ENCODE assay signal across 19 cellular contexts in genomic region chr1:236997361-236997760, GRCh38. TPM values are rescaled to one million over a fixed set of nuclear protein-coding genes. Genes with fewer than 3 reads are reported as not detected.
DNase-seq lines count a peak whose midpoint lies in the region; ATAC-seq, FAIRE-seq and TF ChIP-seq lines count a peak whose summit lies in the region.
"Had no signal": no experiment of that assay in that cellular context is flagged by ENCODE, and none has a peak within 500 bp of the region (broad histone marks: within the 10 kb centered on the region; RNA-seq: fewer than 3 reads in every experiment).

No MANE protein-coding gene starts in this region.

- no peaks in the 10 kb centered on the region for H3K27me3 ChIP-seq in ascending aorta
- H3K27me3 ChIP-seq in sigmoid colon, result no peaks in the 10 kb centered on the region
- H3K27me3 ChIP-seq in small intestine (ENCODE audit: control insufficient read depth in 2 of 2, insufficient read depth in 2 of 2, low read length in 2 of 2), result no peaks in the 10 kb centered on the region
- H3K27me3 ChIP-seq in vagina, result no peaks in the 10 kb centered on the region

- intact Hi-C loops in ascending aorta (cut with DNase I) (no loop called here), Right ventricle myocardium inferior (cut with DNase I) (loop anchor here (1.0 kb wide), 2 partner anchors 47 to 107 kb away; no protein-coding TSS in a partner anchor), left ventricle myocardium superior (cut with micrococcal nuclease) (no loop called here), sigmoid colon (cut with DNase I) (no loop called here), vagina (cut with DNase I) (no loop called here)

- peak overlapping the region; percentile 74 to 79 for H3K27ac ChIP-seq in ascending aorta
- H3K27ac ChIP-seq in sigmoid colon, result peak overlapping the region; percentile 16 to 71 (median 52)
- no peak overlapping the region for H3K27ac ChIP-seq in small intestine (ENCODE audit: low read depth in 1 of 2, low read length in 1 of 2)
- no peak overlapping the region for H3K27ac ChIP-seq in vagina
- H3K27ac ChIP-seq: SK-N-MC had no signal

- H3K4me1 ChIP-seq in ascending aorta, result peaks cover 0 to 4% of the 10 kb centered on the region in 2 donors
- peaks cover 0 to 14% (median 7%) of the 10 kb centered on the region in 4 donors for H3K4me1 ChIP-seq in sigmoid colon
- H3K4me1 ChIP-seq in small intestine (ENCODE audit: control insufficient read depth in 2 of 2, insufficient read depth in 1 of 2, low read depth in 1 of 2, low read length in 1 of 2), result no peaks in the 10 kb centered on the region
- no peaks in the 10 kb centered on the region for H3K4me1 ChIP-seq in vagina

- no peaks in the 10 kb centered on the region for H3K9me3 ChIP-seq in ascending aorta
- no peaks in the 10 kb centered on the region for H3K9me3 ChIP-seq in sigmoid colon
- no peaks in the 10 kb centered on the region for H3K9me3 ChIP-seq in small intestine (ENCODE audit: control insufficient read depth, low read depth)
- H3K9me3 ChIP-seq in vagina, result no peaks in the 10 kb centered on the region

- no peak overlapping the region for H3K4me3 Mint-ChIP-seq in activated naive CD8-positive, alpha-beta T cell treated with anti-CD3 and anti-CD28 coated beads for 36 hours

- H3K27ac Mint-ChIP-seq in activated naive CD8-positive, alpha-beta T cell treated with anti-CD3 and anti-CD28 coated beads for 36 hours, result no peak overlapping the region

- FAIRE-seq in small intestine (lab: Jason Lieb, UNC), result no peak
- FAIRE-seq: D721Med, GM19239, RCC 7860 had no signal

- no peaks in the 10 kb centered on the region for H3K27me3 Mint-ChIP-seq in activated naive CD8-positive, alpha-beta T cell treated with anti-CD3 and anti-CD28 coated beads for 36 hours

- ATAC-seq in Right ventricle myocardium inferior, result peak; percentile 90
- ATAC-seq in left ventricle myocardium superior, result peak; percentile 88

- TF ChIP-seq CTCF in ascending aorta (IDR thresholded peaks at IDR 0.05) (no peak), sigmoid colon (IDR thresholded peaks at IDR 0.05) (no peak), vagina (IDR thresholded peaks at IDR 0.05) (no peak)

- H3K9me3 Mint-ChIP-seq in activated naive CD8-positive, alpha-beta T cell treated with anti-CD3 and anti-CD28 coated beads for 36 hours, result no peaks in the 10 kb centered on the region

- H3K4me3 ChIP-seq in ascending aorta (no peak overlapping the region), sigmoid colon (no peak overlapping the region), small intestine (ENCODE audit: low read depth in 1 of 2, low read length in 2 of 2) (no peak overlapping the region), vagina (no peak overlapping the region)
- H3K4me3 ChIP-seq: SK-N-MC had no signal

- no peak for TF ChIP-seq EP300 in sigmoid colon (IDR thresholded peaks at IDR 0.05)

- no peaks in the 10 kb centered on the region for H3K36me3 Mint-ChIP-seq in activated naive CD8-positive, alpha-beta T cell treated with anti-CD3 and anti-CD28 coated beads for 36 hours

- no peaks in the 10 kb centered on the region for H3K4me1 Mint-ChIP-seq in activated naive CD8-positive, alpha-beta T cell treated with anti-CD3 and anti-CD28 coated beads for 36 hours

- DNase-seq in ascending aorta (ENCODE audit: low spot score in 2 of 2) (peak in 1 of 2 donors; percentile 60), Right ventricle myocardium inferior (ENCODE audit: missing footprints) (peak; percentile 86), left ventricle myocardium superior (peak; percentile 89), sigmoid colon (no peak), small intestine (no peak), hepatic stellate cell (ENCODE audit: low spot score) (no peak), vagina (ENCODE audit: extremely low spot score in 2 of 2) (no peak)
- DNase-seq in activated naive CD8-positive, alpha-beta T cell treated with anti-CD3 and anti-CD28 coated beads for 36 hours, result no peak
- DNase-seq: GF-D8, HCEC 1CT, KBM-7 had no signal

- no peaks in the 10 kb centered on the region for H3K36me3 ChIP-seq in ascending aorta
- H3K36me3 ChIP-seq in sigmoid colon, result no peaks in the 10 kb centered on the region
- H3K36me3 ChIP-seq in small intestine (ENCODE audit: control insufficient read depth in 2 of 2, insufficient read depth in 2 of 2, low read length in 2 of 2), result no peaks in the 10 kb centered on the region
- no peaks in the 10 kb centered on the region for H3K36me3 ChIP-seq in vagina

- WGBS in sigmoid colon, 2 donors, result 86 to 87% methylated on average over 11 of the region's 11 CpGs
- WGBS in small intestine, 3 donors, result 74 to 86% (median 77%) methylated on average over 11 of the region's 11 CpGs

- TF ChIP-seq POLR2A in sigmoid colon (IDR thresholded peaks at IDR 0.05) (no peak), vagina (IDR thresholded peaks at IDR 0.05) (no peak)

RNA-seq across cellular contexts. Expression of gene MT1HL1, which starts 6.9 kb away (rescaled TPM):
- total RNA-seq in ascending aorta, result not detected
- not detected for total RNA-seq in Right ventricle myocardium inferior
- total RNA-seq in left ventricle myocardium superior, result not detected
- total RNA-seq in sigmoid colon, result not detected
- not detected for polyA plus RNA-seq in sigmoid colon
- polyA plus RNA-seq in small intestine, result not detected
- not detected for total RNA-seq in activated naive CD8-positive, alpha-beta T cell treated with anti-CD3 and anti-CD28 coated beads for 36 hours
- total RNA-seq in vagina, result not detected
- total RNA-seq: A673, Daoy, NCI-H460, OCI-LY7 had no signal

RNA-seq across cellular contexts. Expression of gene RYR2, which starts 44.6 kb away (rescaled TPM):
- 15.2 TPM for total RNA-seq in ascending aorta
- 694 TPM for total RNA-seq in Right ventricle myocardium inferior
- total RNA-seq in left ventricle myocardium superior, result 828 TPM
- total RNA-seq in sigmoid colon, result 10 to 100 TPM in 3 of 4 donors, 1 to 10 TPM in 1; 6.1 to 22.4 (median 16.3) TPM
- polyA plus RNA-seq in sigmoid colon, result under 1 TPM; under 0.01 to 0.86 (median 0.23) TPM
- under 1 TPM; 0.22 to 0.70 (median 0.54) TPM for polyA plus RNA-seq in small intestine
- not detected for total RNA-seq in activated naive CD8-positive, alpha-beta T cell treated with anti-CD3 and anti-CD28 coated beads for 36 hours
- total RNA-seq in vagina, result 1.5 TPM
- total RNA-seq: OCI-LY7 had no signal

Comparison
In these comparisons a context has a peak if more than half of its experiments do, and no peak if none do; other contexts are left out.
1. DNase-seq: peak in Right ventricle myocardium inferior (single experiment) and left ventricle myocardium superior (single experiment); none in sigmoid colon (single experiment), small intestine (single experiment), hepatic stellate cell (single experiment), activated naive CD8-positive, alpha-beta T cell treated with anti-CD3 and anti-CD28 coated beads for 36 hours (single experiment) and vagina (0 of 2).
2. H3K27ac ChIP-seq: peak in ascending aorta (2 of 2) and sigmoid colon (4 of 4); none in small intestine (0 of 2) and vagina (single experiment).
3. RNA of gene RYR2, which starts 44.6 kb away (total RNA-seq): 828 TPM in left ventricle myocardium superior (single experiment) and 694 TPM in Right ventricle myocardium inferior (single experiment); 6.1 to 22.4 TPM in sigmoid colon, 15.2 TPM in ascending aorta (single experiment), 1.5 TPM in vagina (single experiment) and not detected in activated naive CD8-positive, alpha-beta T cell treated with anti-CD3 and anti-CD28 coated beads for 36 hours; every median in the first group is over 10 times any median in the second.